1 cellular context compared by ENCODE assay signal in genomic region chr17:7408341-7408740, GRCh38.
TF ChIP-seq lines count a peak whose summit lies in the region.

No MANE protein-coding gene starts in this region.

TF ChIP-seq in WTC11, 78 proteins besides CTCF, POLR2A, EP300 and RAD21:
- TF ChIP-seq FOXP4 (CRISPR knock-in tag; IDR thresholded peaks at IDR 0.05) = no peak
- no peak for TF ChIP-seq ESRRA (CRISPR knock-in tag; IDR thresholded peaks at IDR 0.05; ENCODE audit: borderline replicate concordance)
- TF ChIP-seq PRRX2 (CRISPR knock-in tag; IDR thresholded peaks at IDR 0.05) = no peak
- no peak for TF ChIP-seq ATF3 (CRISPR knock-in tag; conservative IDR thresholded peaks at IDR 0.05)
- no peak for TF ChIP-seq ZNF671 (CRISPR knock-in tag; IDR thresholded peaks at IDR 0.05)
- TF ChIP-seq NFE2L1 (CRISPR knock-in tag; IDR thresholded peaks at IDR 0.05) = no peak
- TF ChIP-seq FOXP1 (CRISPR knock-in tag; IDR thresholded peaks at IDR 0.05; ENCODE audit: borderline replicate concordance) = no peak
- TF ChIP-seq ZBTB21 (CRISPR knock-in tag; IDR thresholded peaks at IDR 0.05; ENCODE audit: borderline replicate concordance) = no peak
- TF ChIP-seq RELA (CRISPR knock-in tag; IDR thresholded peaks at IDR 0.05; ENCODE audit: borderline replicate concordance) = no peak
- TF ChIP-seq MYBL2 (CRISPR knock-in tag; IDR thresholded peaks at IDR 0.05) = no peak
- no peak for TF ChIP-seq ZNF121 (CRISPR knock-in tag; IDR thresholded peaks at IDR 0.05)
- no peak for TF ChIP-seq E2F5 (CRISPR knock-in tag; IDR thresholded peaks at IDR 0.05)
- TF ChIP-seq FOXJ3 (CRISPR knock-in tag; IDR thresholded peaks at IDR 0.05; ENCODE audit: borderline replicate concordance) = no peak
